Comparison of ENCODE assay signal across 1 cellular context in genomic region chr10:116838143-116838725, GRCh38.
TF ChIP-seq lines count a peak whose summit lies in the region.

No MANE protein-coding gene starts in this region.

TF ChIP-seq in WTC11, 78 proteins besides CTCF, POLR2A, EP300 and RAD21 (continued from another document):
- TF ChIP-seq ESRRA (CRISPR knock-in tag; IDR thresholded peaks at IDR 0.05; ENCODE audit: borderline replicate concordance) = no peak
- TF ChIP-seq ZBTB43 (CRISPR knock-in tag; IDR thresholded peaks at IDR 0.05) = no peak
- TF ChIP-seq PRDM15 (CRISPR knock-in tag; IDR thresholded peaks at IDR 0.05) = no peak
